Comparison of ENCODE assay signal across 16 cellular contexts in genomic region chr12:132747395-132747794, GRCh38. TPM values are rescaled to one million over a fixed set of nuclear protein-coding genes. Genes with fewer than 3 reads are reported as not detected.
DNase-seq lines count a peak whose midpoint lies in the region; ATAC-seq, FAIRE-seq and TF ChIP-seq lines count a peak whose summit lies in the region.
"Had no signal": no experiment of that assay in that cellular context is flagged by ENCODE, and none has a peak within 500 bp of the region (broad histone marks: within the 10 kb centered on the region; RNA-seq: fewer than 3 reads in every experiment).

No MANE protein-coding gene starts in this region.

- FAIRE-seq in kidney (lab: Jason Lieb, UNC) = no peak
- FAIRE-seq: GM12878, GM18507 had no signal

- no peaks in the 10 kb centered on the region for H3K9me3 ChIP-seq in left ventricle myocardium inferior (replicated peaks)
- no peaks in the 10 kb centered on the region for H3K9me3 ChIP-seq in kidney (ENCODE audit: control insufficient read depth in 1 of 2, low read length in 2 of 2)
- H3K9me3 ChIP-seq in osteoblast (ENCODE audit: low read depth, low read length) = no peaks in the 10 kb centered on the region
- H3K9me3 ChIP-seq: BLaER1 treated with 17β-estradiol and CSF1 and Interleukin-3, amounts not matched to agents 10 nM and 100 nM had no signal

- ATAC-seq in Right ventricle myocardium superior (ENCODE audit: poor library complexity) (no peak), GM19023 (IDR thresholded peaks at IDR 0.05; ENCODE audit: unreplicated experiment) (no peak)
- ATAC-seq: GM12878, GM23338 had no signal

- H3K4me3 ChIP-seq in left ventricle myocardium inferior = no peak overlapping the region
- H3K4me3 ChIP-seq in kidney (ENCODE audit: low read length in 2 of 2) = no peak overlapping the region
- H3K4me3 ChIP-seq in osteoblast (ENCODE audit: insufficient read depth, low read length) = no peak overlapping the region
- H3K4me3 ChIP-seq: BLaER1 treated with 17β-estradiol and CSF1 and Interleukin-3, amounts not matched to agents 10 nM and 100 nM; GM12878; GM23338 had no signal

- peaks cover 63% of the 10 kb centered on the region for H4K20me1 ChIP-seq in osteoblast (ENCODE audit: insufficient read depth, low read length)

- peaks cover 90% of the 10 kb centered on the region for H3K79me2 ChIP-seq in osteoblast (ENCODE audit: insufficient read depth, low read length)

- peaks cover 5% of the 10 kb centered on the region for H3K4me1 ChIP-seq in left ventricle myocardium inferior
- no peaks in the 10 kb centered on the region for H3K4me1 ChIP-seq in kidney (ENCODE audit: control insufficient read depth in 1 of 2, insufficient read depth in 1 of 2, low read depth in 1 of 2, low read length in 2 of 2)
- H3K4me1 ChIP-seq in osteoblast (ENCODE audit: insufficient read depth, low read length) = no peaks in the 10 kb centered on the region
- H3K4me1 ChIP-seq: BLaER1 treated with 17β-estradiol and CSF1 and Interleukin-3, amounts not matched to agents 10 nM and 100 nM had no signal

- H3K27ac ChIP-seq in left ventricle myocardium inferior (replicated peaks) = no peak overlapping the region
- H3K27ac ChIP-seq in kidney (ENCODE audit: low read depth in 2 of 2, low read length in 2 of 2) = no peak overlapping the region
- H3K27ac ChIP-seq in osteoblast (ENCODE audit: low read depth, low read length) = no peak overlapping the region
- H3K27ac ChIP-seq: BLaER1 treated with 17β-estradiol and CSF1 and Interleukin-3, amounts not matched to agents 10 nM and 100 nM had no signal

- TF ChIP-seq CTCF in left ventricle myocardium inferior (IDR thresholded peaks at IDR 0.05; ENCODE audit: borderline replicate concordance) (no peak), kidney (IDR thresholded peaks at IDR 0.05; ENCODE audit: borderline replicate concordance, extremely low read depth, insufficient read depth) (no peak), osteoblast (IDR thresholded peaks at IDR 0.05; ENCODE audit: extremely low read depth, low read depth, low read length) (no peak)

- peak; percentile 8 for DNase-seq in Right ventricle myocardium superior
- no peak for DNase-seq in left ventricle myocardium inferior
- peak; percentile 32 for DNase-seq in kidney
- DNase-seq in osteoblast (ENCODE audit: insufficient read length, low spot score, missing footprints) = peak; percentile 42
- no peak for DNase-seq in NCI-H748 treated with DMSO at 0.1 percent for 48 hours (lab: John Stamatoyannopoulos, UW)
- no peak for DNase-seq in C1 segment of cervical spinal cord (lab: John Stamatoyannopoulos, UW)
- DNase-seq: ACHN; CD4-positive, alpha-beta T cell; DMS79; H7; IMR-90 had no signal

- H3K27me3 ChIP-seq in left ventricle myocardium inferior (ENCODE audit: low read depth) (no peaks in the 10 kb centered on the region), osteoblast (ENCODE audit: insufficient read depth, low read length) (no peaks in the 10 kb centered on the region)
- H3K27me3 ChIP-seq: BLaER1 treated with 17β-estradiol and CSF1 and Interleukin-3, amounts not matched to agents 10 nM and 100 nM had no signal

- intact Hi-C loops in Right ventricle myocardium superior (cut with DNase I) (no loop called here), left ventricle myocardium inferior (cut with micrococcal nuclease) (no loop called here), kidney (cut with DNase I) (no loop called here)

- no peak overlapping the region for H2AFZ ChIP-seq in osteoblast (ENCODE audit: low read length)
- H2AFZ ChIP-seq: GM23338 had no signal

- H3K36me3 ChIP-seq in left ventricle myocardium inferior = peaks cover 97% of the 10 kb centered on the region
- H3K36me3 ChIP-seq in kidney (ENCODE audit: control insufficient read depth in 1 of 2, insufficient read depth in 2 of 2, low read length in 2 of 2) = peaks cover 44 to 65% of the 10 kb centered on the region in 2 donors
- H3K36me3 ChIP-seq in osteoblast (ENCODE audit: insufficient read depth, low read length) = peaks cover 86% of the 10 kb centered on the region

- H3K4me2 ChIP-seq in osteoblast (ENCODE audit: insufficient read depth, low read length) = no peak overlapping the region
- H3K4me2 ChIP-seq: BLaER1 treated with 17β-estradiol and CSF1 and Interleukin-3, amounts not matched to agents 10 nM and 100 nM; GM23338 had no signal

- H3K9ac ChIP-seq in kidney (ENCODE audit: low read length in 2 of 2) = no peak overlapping the region
- H3K9ac ChIP-seq: BLaER1 treated with 17β-estradiol and CSF1 and Interleukin-3, amounts not matched to agents 10 nM and 100 nM had no signal

RNA-seq across cellular contexts. Expression of gene ANKLE2, which starts 14.2 kb away (rescaled TPM):
- total RNA-seq in Right ventricle myocardium superior = 25.6 TPM
- 21.2 TPM for total RNA-seq in left ventricle myocardium inferior
- total RNA-seq in kidney = 57.3 TPM
- polyA plus RNA-seq in kidney (ENCODE audit: insufficient read depth, low read depth, low replicate concordance) = 14.6 TPM
- 79.9 and 86.1 TPM in 2 replicates for total RNA-seq in osteoblast

RNA-seq across cellular contexts. Expression of gene PGAM5, which starts 36.8 kb away (rescaled TPM):
- total RNA-seq in Right ventricle myocardium superior = 32.6 TPM
- 27.3 TPM for total RNA-seq in left ventricle myocardium inferior
- total RNA-seq in kidney = 33.5 TPM
- polyA plus RNA-seq in kidney (ENCODE audit: insufficient read depth, low read depth, low replicate concordance) = 19.4 TPM
- 20.9 and 24.6 TPM in 2 replicates for total RNA-seq in osteoblast

Comparison
In these comparisons a context has a peak if more than half of its experiments do, and no peak if none do; other contexts are left out.
1. DNase-seq: peak in Right ventricle myocardium superior (single experiment), kidney (single experiment) and osteoblast (single experiment); none in left ventricle myocardium inferior (single experiment), NCI-H748 treated with DMSO at 0.1 percent for 48 hours (single experiment) and C1 segment of cervical spinal cord (0 of 14).